In genomic region chr11:2890466-2891241, GRCh38 we compare ENCODE assay signal across 11 cellular contexts. TPM values are rescaled to one million over a fixed set of nuclear protein-coding genes. Genes with fewer than 3 reads are reported as not detected.
DNase-seq lines count a peak whose midpoint lies in the region; ATAC-seq, FAIRE-seq and TF ChIP-seq lines count a peak whose summit lies in the region.
"Had no signal": no experiment of that assay in that cellular context is flagged by ENCODE, and none has a peak within 500 bp of the region (broad histone marks: within the 10 kb centered on the region; RNA-seq: fewer than 3 reads in every experiment).

No MANE protein-coding gene starts in this region.

- no peak for TF ChIP-seq CTCF in PC-3 (conservative IDR thresholded peaks at IDR 0.05; ENCODE audit: low read depth, low read length)

- H3K9ac ChIP-seq in PC-3 (ENCODE audit: low read length) = no peak overlapping the region

- H3K4me3 ChIP-seq in PC-3 (ENCODE audit: low read length) (peak overlapping the region; percentile 12; the same call in 1 of the 2 replicates), small intestine (ENCODE audit: low read depth in 1 of 2, low read length in 2 of 2) (no peak overlapping the region)

- H3K4me1 ChIP-seq in PC-3 (ENCODE audit: insufficient read depth, low read length) (peaks cover 28% of the 10 kb centered on the region), small intestine (ENCODE audit: control insufficient read depth in 2 of 2, insufficient read depth in 1 of 2, low read depth in 1 of 2, low read length in 1 of 2) (peaks cover 0 to 3% of the 10 kb centered on the region in 2 donors)

- no peak for FAIRE-seq in small intestine (lab: Jason Lieb, UNC)

- H2AFZ ChIP-seq in PC-3 (ENCODE audit: low read length) = 0 out of 2 replicates have a peak overlapping the region, but pooled peaks have one; percentile 36

- H3K9me3 ChIP-seq in PC-3 (ENCODE audit: low read length) = no peaks in the 10 kb centered on the region
- no peaks in the 10 kb centered on the region for H3K9me3 ChIP-seq in small intestine (ENCODE audit: control insufficient read depth, low read depth)

- H4K20me1 ChIP-seq in PC-3 (ENCODE audit: low read length) = no peaks in the 10 kb centered on the region

- CTCF ChIA-PET in PC-3 (lab: Charles Lee) = interaction anchor here (0.6 to 3.4 kb wide), 4 partner anchors 36 to 359 kb away, joined by 3 to 40 read pairs (median 12); partner anchors contain the start of gene PHLDA2

- H3K36me3 ChIP-seq in PC-3 (ENCODE audit: low read depth, low read length) (no peaks in the 10 kb centered on the region), small intestine (ENCODE audit: control insufficient read depth in 2 of 2, insufficient read depth in 2 of 2, low read length in 2 of 2) (no peaks in the 10 kb centered on the region)

- peak overlapping the region; percentile 54 for H3K4me2 ChIP-seq in PC-3 (ENCODE audit: low read length)

- H3K79me2 ChIP-seq in PC-3 (ENCODE audit: low read length) = no peaks in the 10 kb centered on the region

- no peak overlapping the region for H3K27ac ChIP-seq in PC-3 (ENCODE audit: low read length)
- H3K27ac ChIP-seq in small intestine (ENCODE audit: low read depth in 1 of 2, low read length in 1 of 2) = no peak overlapping the region
- H3K27ac ChIP-seq: 22Rv1, HL-60 had no signal

- DNase-seq in DMS 273 (lab: John Stamatoyannopoulos, UW; ENCODE audit: unreplicated experiment) (peak; percentile 73), DMS 273 treated with DMSO at 0.1 percent for 48 hours (lab: John Stamatoyannopoulos, UW) (no peak), PC-3 (peak; percentile 58), left cardiac atrium (peak; percentile 77), small intestine (peak; percentile 69), NCI-H748 (lab: John Stamatoyannopoulos, UW; ENCODE audit: unreplicated experiment) (no peak)

- TSS peak; percentile 42 for BruUV-seq in PC-3 (replicated peaks; lab: Mats Ljungman, UMichigan)

- POLR2A ChIA-PET in PC-3 (lab: Charles Lee; ENCODE audit: unreplicated experiment) = no interaction called here

- no peaks in the 10 kb centered on the region for H3K9me2 ChIP-seq in PC-3 (replicated peaks; ENCODE audit: low read length)

- intact Hi-C loops in PC-3 (cut with micrococcal nuclease) (no loop called here), left cardiac atrium (cut with DNase I) (loop anchor here (10.0 kb wide), 2 partner anchors 576 to 696 kb away; no protein-coding TSS in a partner anchor)

- H3K27me3 ChIP-seq in PC-3 (ENCODE audit: low read length) (no peaks in the 10 kb centered on the region), small intestine (ENCODE audit: control insufficient read depth in 2 of 2, insufficient read depth in 2 of 2, low read length in 2 of 2) (no peaks in the 10 kb centered on the region)

- 45 to 68% (median 61%) methylated on average over 21 to 28 of the region's 28 CpGs for WGBS in small intestine, 3 donors

- ATAC-seq in PC-3 (no peak), left cardiac atrium (peak in 1 of 2 donors; percentile 27), HG03196 (IDR thresholded peaks at IDR 0.05; ENCODE audit: unreplicated experiment) (no peak), HG02763 (IDR thresholded peaks at IDR 0.05; ENCODE audit: unreplicated experiment) (no peak)
- ATAC-seq: natural killer cell treated with Interleukin-12 subunit alpha and Interleukin-12 subunit beta and Interleukin-15 and Interleukin-18, amount 100 ng/mL, for 72 hours had no signal

- H3F3A ChIP-seq in PC-3 (ENCODE audit: low read length, unreplicated experiment) = no peaks in the 10 kb centered on the region

RNA-seq across cellular contexts. Expression of gene CDKN1C, which starts 5.1 kb away (rescaled TPM):
- total RNA-seq in PC-3 (2014; rRNA removed) = 12.0 and 12.9 TPM in 2 replicates
- 10 to 100 TPM; 23.3 to 44.2 TPM for total RNA-seq in left cardiac atrium
- 10 to 100 TPM in 1 of 3 donors, 1 to 10 TPM in 2; 4.0 to 29.7 (median 5.7) TPM for polyA plus RNA-seq in small intestine

RNA-seq across cellular contexts. Expression of gene PHLDA2, which starts 38.6 kb away (rescaled TPM):
- 101 and 110 TPM in 2 replicates for total RNA-seq in PC-3 (2014; rRNA removed)
- total RNA-seq in left cardiac atrium = 1 to 10 TPM; 2.2 to 3.4 TPM
- 10 to 100 TPM; 21.8 to 55.1 (median 28.6) TPM for polyA plus RNA-seq in small intestine

Comparison
In these comparisons a context has a peak if more than half of its experiments do, and no peak if none do; other contexts are left out.
1. DNase-seq: peak in DMS 273 (single experiment), PC-3 (single experiment), left cardiac atrium (single experiment) and small intestine (single experiment); none in DMS 273 treated with DMSO at 0.1 percent for 48 hours (single experiment) and NCI-H748 (single experiment).
2. RNA of gene PHLDA2, which starts 38.6 kb away (total RNA-seq): 101 to 110 TPM in PC-3; 2.2 to 3.4 TPM in left cardiac atrium; every median in the first group is over 10 times any median in the second.